Comparison of ENCODE assay signal across 11 cellular contexts in the genomic region with DNA sequence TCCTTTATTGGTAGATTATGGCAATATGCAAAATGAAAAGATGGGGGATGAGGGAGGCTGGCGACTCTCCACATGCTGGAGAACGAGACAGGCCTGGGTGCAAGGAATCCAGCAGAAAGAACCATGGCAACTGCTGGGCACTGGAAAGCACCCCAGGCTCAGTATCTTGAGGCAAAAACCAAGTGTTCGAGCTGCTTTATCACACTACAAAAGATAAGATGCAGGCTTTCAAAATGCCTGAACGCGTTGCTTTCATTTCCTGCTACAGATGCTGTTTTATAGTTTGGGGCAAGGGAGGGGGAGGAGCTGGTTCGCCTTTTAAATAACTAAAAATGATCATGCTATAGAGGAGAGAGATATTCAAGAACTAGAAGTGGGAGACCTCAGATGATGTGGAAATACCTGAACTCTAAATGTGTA. TPM values are rescaled to one million over a fixed set of nuclear protein-coding genes. Genes with fewer than 3 reads are reported as not detected.
DNase-seq lines count a peak whose midpoint lies in the region; ATAC-seq and TF ChIP-seq lines count a peak whose summit lies in the region.
"Had no signal": no experiment of that assay in that cellular context is flagged by ENCODE, and none has a peak within 500 bp of the region (broad histone marks: within the 10 kb centered on the region; RNA-seq: fewer than 3 reads in every experiment).

No MANE protein-coding gene starts in this region.

- H2AFZ ChIP-seq in OCI-LY7 (ENCODE audit: low read length), result peak overlapping the region; percentile 18; the same call in 1 of the 2 replicates

- ATAC-seq in central memory CD8-positive, alpha-beta T cell (replicated peaks; ENCODE audit: extremely low read depth, poor library complexity, severe bottlenecking), result peak; percentile 49
- ATAC-seq in stimulated activated naive B cell treated with anti-CD40 and anti-IgM and Interleukin-4, amounts not matched to agents 10 μg/mL and 1 μg/mL and 100 μg/mL, for 72 hours (replicated peaks), result peak; percentile 46 to 62
- ATAC-seq in GM21528 (IDR thresholded peaks at IDR 0.05; ENCODE audit: low FRiP score, unreplicated experiment), result no peak
- ATAC-seq: left colon had no signal

- H4K20me1 ChIP-seq in OCI-LY7 (ENCODE audit: insufficient read depth, low read length), result no peaks in the 10 kb centered on the region

- peak overlapping the region; percentile 61 for H3K4me3 ChIP-seq in OCI-LY7 (ENCODE audit: low read depth, low read length, poor library complexity, severe bottlenecking)
- H3K4me3 ChIP-seq: colonic mucosa had no signal

- H3K27me3 Mint-ChIP-seq in activated T-cell treated with anti-CD3 and anti-CD28 coated beads, Interleukin-2, amount 50 U/mL, for 24 hours, result no peaks in the 10 kb centered on the region
- no peaks in the 10 kb centered on the region for H3K27me3 Mint-ChIP-seq in central memory CD8-positive, alpha-beta T cell
- no peaks in the 10 kb centered on the region for H3K27me3 Mint-ChIP-seq in stimulated activated naive B cell treated with anti-CD40 and anti-IgM and Interleukin-4, amounts not matched to agents 10 μg/mL and 1 μg/mL and 100 μg/mL, for 72 hours

- H3K4me3 Mint-ChIP-seq in activated T-cell treated with anti-CD3 and anti-CD28 coated beads, Interleukin-2, amount 50 U/mL, for 24 hours, result peak overlapping the region; percentile 69
- peak overlapping the region; percentile 70 for H3K4me3 Mint-ChIP-seq in central memory CD8-positive, alpha-beta T cell
- H3K4me3 Mint-ChIP-seq in stimulated activated naive B cell treated with anti-CD40 and anti-IgM and Interleukin-4, amounts not matched to agents 10 μg/mL and 1 μg/mL and 100 μg/mL, for 72 hours, result peak overlapping the region; percentile 71 to 78

- no peaks in the 10 kb centered on the region for H3K9me2 ChIP-seq in OCI-LY7 (ENCODE audit: insufficient read depth, low read length)

- BruUV-seq in OCI-LY7 (replicated peaks; lab: Mats Ljungman, UMichigan), result no TSS peak

- TF ChIP-seq CTCF in OCI-LY7 (conservative IDR thresholded peaks at IDR 0.05; ENCODE audit: low read length), result no peak

- peaks cover 67% of the 10 kb centered on the region; the same call in 1 of the 2 replicates for H3K79me2 ChIP-seq in OCI-LY7 (ENCODE audit: insufficient read depth, low read depth, low read length)

- POLR2A ChIA-PET in OCI-LY7 (lab: Charles Lee), result interaction anchor here (0.6 to 18.1 kb wide), 17 partner anchors 15 to 1928 kb away, joined by 3 to 404 read pairs (median 4); partner anchors contain the start of gene NIN

- peaks cover 72% of the 10 kb centered on the region for H3K36me3 Mint-ChIP-seq in activated T-cell treated with anti-CD3 and anti-CD28 coated beads, Interleukin-2, amount 50 U/mL, for 24 hours (ENCODE audit: low read depth)
- H3K36me3 Mint-ChIP-seq in central memory CD8-positive, alpha-beta T cell (ENCODE audit: insufficient read depth), result peaks cover 26% of the 10 kb centered on the region
- peaks cover 66 to 79% of the 10 kb centered on the region in 2 donors for H3K36me3 Mint-ChIP-seq in stimulated activated naive B cell treated with anti-CD40 and anti-IgM and Interleukin-4, amounts not matched to agents 10 μg/mL and 1 μg/mL and 100 μg/mL, for 72 hours

- H3K4me1 Mint-ChIP-seq in activated T-cell treated with anti-CD3 and anti-CD28 coated beads, Interleukin-2, amount 50 U/mL, for 24 hours (ENCODE audit: low read depth), result peaks cover 87% of the 10 kb centered on the region
- peaks cover 90% of the 10 kb centered on the region for H3K4me1 Mint-ChIP-seq in central memory CD8-positive, alpha-beta T cell
- peaks cover 63 to 96% of the 10 kb centered on the region in 2 donors for H3K4me1 Mint-ChIP-seq in stimulated activated naive B cell treated with anti-CD40 and anti-IgM and Interleukin-4, amounts not matched to agents 10 μg/mL and 1 μg/mL and 100 μg/mL, for 72 hours

- H3K4me1 ChIP-seq in OCI-LY7 (ENCODE audit: insufficient read depth, low read length, poor library complexity, severe bottlenecking), result peaks cover 100% of the 10 kb centered on the region
- H3K4me1 ChIP-seq: colonic mucosa had no signal

- H3K27ac ChIP-seq in OCI-LY7 (ENCODE audit: low read depth, low read length, poor library complexity, severe bottlenecking), result peak overlapping the region; percentile 97
- H3K27ac ChIP-seq: colonic mucosa had no signal

- peak overlapping the region; percentile 91 for H3K27ac Mint-ChIP-seq in activated T-cell treated with anti-CD3 and anti-CD28 coated beads, Interleukin-2, amount 50 U/mL, for 24 hours
- H3K27ac Mint-ChIP-seq in central memory CD8-positive, alpha-beta T cell (ENCODE audit: low read depth), result peak overlapping the region; percentile 89
- H3K27ac Mint-ChIP-seq in stimulated activated naive B cell treated with anti-CD40 and anti-IgM and Interleukin-4, amounts not matched to agents 10 μg/mL and 1 μg/mL and 100 μg/mL, for 72 hours, result peak overlapping the region; percentile 91

- H3K9me3 ChIP-seq in OCI-LY7 (ENCODE audit: low read length), result no peaks in the 10 kb centered on the region
- H3K9me3 ChIP-seq: colonic mucosa had no signal

- CTCF ChIA-PET in OCI-LY7 (lab: Charles Lee; ENCODE audit: unreplicated experiment), result interaction anchor here (0.6 to 2.8 kb wide), 5 partner anchors 13 to 191 kb away, joined by 3 to 24 read pairs (median 4); no protein-coding TSS in a partner anchor

- DNase-seq in activated T-cell treated with anti-CD3 and anti-CD28 coated beads, Interleukin-2, amount 50 U/mL, for 24 hours, result no peak
- no peak for DNase-seq in activated T-cell treated with anti-CD3 and anti-CD28 coated beads, Interleukin-2, amount 50 U/mL, for 1 hour
- DNase-seq in OCI-LY7 (ENCODE audit: low spot score), result peak; percentile 71
- no peak for DNase-seq in central memory CD8-positive, alpha-beta T cell (ENCODE audit: low spot score in 2 of 2)
- peak; percentile 39 for DNase-seq in stimulated activated naive B cell treated with anti-CD40 and anti-IgM and Interleukin-4, amounts not matched to agents 10 μg/mL and 1 μg/mL and 100 μg/mL, for 72 hours
- no peak for DNase-seq in GF-D8 (lab: John Stamatoyannopoulos, UW)
- no peak for DNase-seq in C1 segment of cervical spinal cord (lab: John Stamatoyannopoulos, UW)
- DNase-seq: colonic mucosa, left colon, NCI-H1694 had no signal

- no peaks in the 10 kb centered on the region for H3K9me3 Mint-ChIP-seq in activated T-cell treated with anti-CD3 and anti-CD28 coated beads, Interleukin-2, amount 50 U/mL, for 24 hours
- no peaks in the 10 kb centered on the region for H3K9me3 Mint-ChIP-seq in central memory CD8-positive, alpha-beta T cell
- H3K9me3 Mint-ChIP-seq in stimulated activated naive B cell treated with anti-CD40 and anti-IgM and Interleukin-4, amounts not matched to agents 10 μg/mL and 1 μg/mL and 100 μg/mL, for 72 hours, result no peaks in the 10 kb centered on the region

- H3K4me2 ChIP-seq in OCI-LY7 (ENCODE audit: low read length), result peak overlapping the region; percentile 83

- H3K36me3 ChIP-seq in OCI-LY7 (ENCODE audit: insufficient read depth, low read length), result peaks cover 51% of the 10 kb centered on the region

- intact Hi-C loops in OCI-LY7 (cut with micrococcal nuclease; ENCODE audit: unreplicated experiment), result loop anchor here (2.0 to 10.0 kb wide), 2 partner anchors 21 to 453 kb away; partner anchors contain the start of gene TMX1

RNA-seq across cellular contexts. Expression of gene NIN, which starts 38.9 kb away (rescaled TPM):
- total RNA-seq in OCI-LY7 (2014; rRNA removed; shearing (Covaris generic)), result 79.5 and 95.3 TPM in 2 replicates
- total RNA-seq in OCI-LY7 (2022), result 157 and 189 TPM in 2 replicates

Comparison
In these comparisons a context has a peak if more than half of its experiments do, and no peak if none do; other contexts are left out.
1. DNase-seq: peak in OCI-LY7 (single experiment) and stimulated activated naive B cell treated with anti-CD40 and anti-IgM and Interleukin-4, amounts not matched to agents 10 μg/mL and 1 μg/mL and 100 μg/mL, for 72 hours (single experiment); none in activated T-cell treated with anti-CD3 and anti-CD28 coated beads, Interleukin-2, amount 50 U/mL, for 24 hours (single experiment), activated T-cell treated with anti-CD3 and anti-CD28 coated beads, Interleukin-2, amount 50 U/mL, for 1 hour (single experiment), central memory CD8-positive, alpha-beta T cell (0 of 2), GF-D8 (single experiment) and C1 segment of cervical spinal cord (0 of 14).
2. Peak in every context shown above with its lines, with median percentiles within 50 percentile points of each other: H3K27ac Mint-ChIP-seq and H3K4me3 Mint-ChIP-seq.